In genomic region chr2:37644191-37644590, GRCh38 we compare ENCODE assay signal across 1 cellular context.
TF ChIP-seq lines count a peak whose summit lies in the region.

No MANE protein-coding gene starts in this region.

TF ChIP-seq in IMR-90, 13 proteins besides CTCF, POLR2A, EP300 and RAD21:
- no peak for TF ChIP-seq ELK1 (IDR thresholded peaks at IDR 0.05; ENCODE audit: borderline replicate concordance, low read depth, low read length)
- TF ChIP-seq FOS (IDR thresholded peaks at IDR 0.05; ENCODE audit: low read depth, low read length): no peak
- TF ChIP-seq BHLHE40 (IDR thresholded peaks at IDR 0.05; ENCODE audit: low read depth, low read length): no peak
- no peak for TF ChIP-seq SMC3 (IDR thresholded peaks at IDR 0.05; ENCODE audit: low read depth, low read length)
- no peak for TF ChIP-seq RFX5 (IDR thresholded peaks at IDR 0.05; ENCODE audit: low read depth, low read length)
- no peak for TF ChIP-seq MAZ (IDR thresholded peaks at IDR 0.05; ENCODE audit: borderline replicate concordance, low read depth, low read length)
- TF ChIP-seq NFE2L2 (IDR thresholded peaks at IDR 0.05; ENCODE audit: low read depth, low read length): no peak
